Comparison of ENCODE assay signal across 9 cellular contexts in genomic region chr19:33998739-33999345, GRCh38.
DNase-seq lines count a peak whose midpoint lies in the region; ATAC-seq, FAIRE-seq and TF ChIP-seq lines count a peak whose summit lies in the region.
"Had no signal": no experiment of that assay in that cellular context is flagged by ENCODE, and none has a peak within 500 bp of the region (broad histone marks: within the 10 kb centered on the region; RNA-seq: fewer than 3 reads in every experiment).

No MANE protein-coding gene starts in this region.

- H3K36me3 ChIP-seq in OCI-LY1 (ENCODE audit: insufficient read depth, low read length) (no peaks in the 10 kb centered on the region), endothelial cell of umbilical vein (ENCODE audit: control insufficient read depth in 2 of 2, extremely low read depth in 1 of 2, insufficient read depth in 2 of 2, low read length in 2 of 2) (no peaks in the 10 kb centered on the region), small intestine (ENCODE audit: control insufficient read depth in 2 of 2, insufficient read depth in 2 of 2, low read length in 2 of 2) (no peaks in the 10 kb centered on the region)

- H4K20me1 ChIP-seq in OCI-LY1 (ENCODE audit: insufficient read depth, low read length) (no peaks in the 10 kb centered on the region), endothelial cell of umbilical vein (replicated peaks; ENCODE audit: control insufficient read depth, extremely low read depth, insufficient read depth, low read length) (no peaks in the 10 kb centered on the region)

- no peak for TF ChIP-seq POLR2A in endothelial cell of umbilical vein (IDR thresholded peaks at IDR 0.05; ENCODE audit: low read depth, low read length)

- H3K4me3 Mint-ChIP-seq in activated T-cell treated with anti-CD3 and anti-CD28 coated beads, Interleukin-2, amount 50 U/mL, for 24 hours: no peak overlapping the region

- no peak overlapping the region for H3K9ac ChIP-seq in OCI-LY1 (ENCODE audit: low read length)
- no peak overlapping the region for H3K9ac ChIP-seq in endothelial cell of umbilical vein (replicated peaks; ENCODE audit: extremely low read depth, insufficient read depth, low read length)

- H3K27ac ChIP-seq in OCI-LY1 (ENCODE audit: low read depth, low read length, poor library complexity, severe bottlenecking): no peak overlapping the region
- no peak overlapping the region for H3K27ac ChIP-seq in endothelial cell of umbilical vein (ENCODE audit: insufficient read depth, low read depth, low read length)
- H3K27ac ChIP-seq in small intestine (ENCODE audit: low read depth in 1 of 2, low read length in 1 of 2): no peak overlapping the region

- no peaks in the 10 kb centered on the region for H3K9me1 ChIP-seq in endothelial cell of umbilical vein (replicated peaks; ENCODE audit: control insufficient read depth, extremely low read depth, insufficient read depth, low read length)

- H3F3A ChIP-seq in OCI-LY1 (ENCODE audit: insufficient read depth, low read length): no peaks in the 10 kb centered on the region

- intact Hi-C loops in endothelial cell of umbilical vein (cut with micrococcal nuclease): loop anchor here (1.0 to 10.0 kb wide), 4 partner anchors 97 to 564 kb away; no protein-coding TSS in a partner anchor

- H3K9me2 ChIP-seq in OCI-LY1 (ENCODE audit: low read depth, low read length): no peaks in the 10 kb centered on the region

- POLR2A ChIA-PET in endothelial cell of umbilical vein (lab: Charles Lee): no interaction called here

- H3K36me3 Mint-ChIP-seq in activated T-cell treated with anti-CD3 and anti-CD28 coated beads, Interleukin-2, amount 50 U/mL, for 24 hours (ENCODE audit: low read depth): no peaks in the 10 kb centered on the region

- H3K4me3 ChIP-seq in OCI-LY1 (ENCODE audit: low read depth, low read length, poor library complexity, severe bottlenecking) (no peak overlapping the region), endothelial cell of umbilical vein (replicated peaks in 1 of 3; ENCODE audit: insufficient read depth in 1 of 3, low read depth in 1 of 3, low read length in 3 of 3) (no peak overlapping the region), small intestine (ENCODE audit: low read depth in 1 of 2, low read length in 2 of 2) (no peak overlapping the region)

- no peak for ATAC-seq in HG03159 (IDR thresholded peaks at IDR 0.05; ENCODE audit: unreplicated experiment)

- no peak for FAIRE-seq in endothelial cell of umbilical vein (lab: Jason Lieb, UNC)
- FAIRE-seq in small intestine (lab: Jason Lieb, UNC): peak; percentile 10

- WGBS in small intestine, 3 donors: 69 to 73% (median 72%) methylated on average over 4 of the region's 4 CpGs

- H3K4me1 ChIP-seq in OCI-LY1 (ENCODE audit: insufficient read depth, low read length, severe bottlenecking) (no peaks in the 10 kb centered on the region), endothelial cell of umbilical vein (ENCODE audit: control insufficient read depth, extremely low read depth, insufficient read depth, low read length) (no peaks in the 10 kb centered on the region), small intestine (ENCODE audit: control insufficient read depth in 2 of 2, insufficient read depth in 1 of 2, low read depth in 1 of 2, low read length in 1 of 2) (no peaks in the 10 kb centered on the region)

- TF ChIP-seq CTCF in OCI-LY1 (IDR thresholded peaks at IDR 0.05; ENCODE audit: low read length) (peak; percentile 28; the same call in 1 of the 2 replicates), endothelial cell of umbilical vein (IDR thresholded peaks at IDR 0.05; ENCODE audit: extremely low read depth in 1 of 2, insufficient read depth in 1 of 2, low read depth in 1 of 2, low read length in 2 of 2) (peak; percentile 11 to 17)

- H3K9me3 ChIP-seq in OCI-LY1 (ENCODE audit: low read length) (no peaks in the 10 kb centered on the region), endothelial cell of umbilical vein (replicated peaks; ENCODE audit: control insufficient read depth, insufficient read depth, low read length) (no peaks in the 10 kb centered on the region), small intestine (ENCODE audit: control insufficient read depth, low read depth) (no peaks in the 10 kb centered on the region)

- DNase-seq in NCI-H1105 treated with DMSO at 0.1 percent for 48 hours (lab: John Stamatoyannopoulos, UW) (peak; percentile 33), NCI-H1105 (lab: John Stamatoyannopoulos, UW) (no peak), endothelial cell of umbilical vein (ENCODE audit: low read depth, low spot score) (peak; percentile 21), small intestine (no peak), AG20443 (ENCODE audit: low spot score) (no peak)
- no peak for DNase-seq in activated T-cell treated with anti-CD3 and anti-CD28 coated beads, Interleukin-2, amount 50 U/mL, for 24 hours
- DNase-seq: cortex of kidney had no signal

- H3K4me1 Mint-ChIP-seq in activated T-cell treated with anti-CD3 and anti-CD28 coated beads, Interleukin-2, amount 50 U/mL, for 24 hours (ENCODE audit: low read depth): no peaks in the 10 kb centered on the region

- peaks cover 20% of the 10 kb centered on the region for H3K27me3 Mint-ChIP-seq in activated T-cell treated with anti-CD3 and anti-CD28 coated beads, Interleukin-2, amount 50 U/mL, for 24 hours

- BruUV-seq in endothelial cell of umbilical vein (replicated peaks; lab: Mats Ljungman, UMichigan): no TSS peak

- H3K79me2 ChIP-seq in OCI-LY1 (ENCODE audit: insufficient read depth, low read length) (no peaks in the 10 kb centered on the region), endothelial cell of umbilical vein (ENCODE audit: control insufficient read depth, insufficient read depth, low read length) (no peaks in the 10 kb centered on the region)

- H2AFZ ChIP-seq in OCI-LY1 (ENCODE audit: low read length): no peak overlapping the region
- no peak overlapping the region for H2AFZ ChIP-seq in endothelial cell of umbilical vein (ENCODE audit: low read depth, low read length)

- dilution Hi-C loops in endothelial cell of umbilical vein (cut with MboI; ENCODE audit: extremely low pct_ligation_motif_present, low sequenced_read_pairs): no loop called here

- H3K4me2 ChIP-seq in OCI-LY1 (ENCODE audit: low read length) (no peak overlapping the region), endothelial cell of umbilical vein (ENCODE audit: insufficient read depth, low read length) (no peak overlapping the region)

- H3K9me3 Mint-ChIP-seq in activated T-cell treated with anti-CD3 and anti-CD28 coated beads, Interleukin-2, amount 50 U/mL, for 24 hours: peaks cover 2% of the 10 kb centered on the region

- CTCF ChIA-PET in endothelial cell of umbilical vein (lab: Charles Lee): interaction anchor here (0.8 to 4.5 kb wide), 30 partner anchors 8 to 764 kb away, joined by 3 to 219 read pairs (median 4); partner anchors contain the start of gene KCTD15

- no peak overlapping the region for H3K27ac Mint-ChIP-seq in activated T-cell treated with anti-CD3 and anti-CD28 coated beads, Interleukin-2, amount 50 U/mL, for 24 hours

- H3K27me3 ChIP-seq in OCI-LY1 (ENCODE audit: insufficient read depth, low read length): no peaks in the 10 kb centered on the region
- peaks cover 3 to 6% of the 10 kb centered on the region in 2 experiments for H3K27me3 ChIP-seq in endothelial cell of umbilical vein (ENCODE audit: control insufficient read depth in 2 of 2, insufficient read depth in 2 of 2, low read length in 2 of 2)
- H3K27me3 ChIP-seq in small intestine (ENCODE audit: control insufficient read depth in 2 of 2, insufficient read depth in 2 of 2, low read length in 2 of 2): no peaks in the 10 kb centered on the region

TF ChIP-seq in endothelial cell of umbilical vein, 7 proteins besides CTCF, POLR2A, EP300 and RAD21:
- TF ChIP-seq GATA2 (IDR thresholded peaks at IDR 0.05; ENCODE audit: insufficient read depth, insufficient read length, low read depth, low read length) (no peak), POLR2AphosphoS5 (IDR thresholded peaks at IDR 0.05; ENCODE audit: insufficient read depth, low read depth, low read length) (no peak)

Comparison
In these comparisons a context has a peak if more than half of its experiments do, and no peak if none do; other contexts are left out.
1. DNase-seq: peak in NCI-H1105 treated with DMSO at 0.1 percent for 48 hours (single experiment) and endothelial cell of umbilical vein (single experiment); none in NCI-H1105 (single experiment), small intestine (single experiment), AG20443 (single experiment) and activated T-cell treated with anti-CD3 and anti-CD28 coated beads, Interleukin-2, amount 50 U/mL, for 24 hours (single experiment).